ENCODE assay signal across 9 cellular contexts in the genomic region with DNA sequence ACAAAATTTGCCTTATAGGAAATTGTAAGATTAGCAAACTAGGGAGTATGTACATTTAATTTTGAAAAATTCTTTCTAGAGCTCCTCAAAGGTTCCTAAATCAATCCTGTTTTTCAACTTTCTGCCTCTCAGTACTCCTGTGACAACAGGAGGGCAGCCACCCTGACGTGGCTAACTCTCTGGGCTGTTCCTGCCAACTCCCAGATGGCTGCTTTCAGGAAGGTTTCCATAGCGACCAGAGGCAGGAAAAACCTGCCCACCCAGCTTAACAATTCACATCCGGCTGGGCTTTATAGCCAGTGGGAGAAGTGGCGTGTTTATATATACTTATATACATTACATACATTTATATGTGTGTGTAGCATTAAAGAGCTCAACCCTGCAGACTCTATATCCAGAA. TPM values are rescaled to one million over a fixed set of nuclear protein-coding genes. Genes with fewer than 3 reads are reported as not detected.
DNase-seq lines count a peak whose midpoint lies in the region; ATAC-seq and FAIRE-seq lines count a peak whose summit lies in the region.
"Had no signal": no experiment of that assay in that cellular context is flagged by ENCODE, and none has a peak within 500 bp of the region (broad histone marks: within the 10 kb centered on the region; RNA-seq: fewer than 3 reads in every experiment).

No MANE protein-coding gene starts in this region.

- WGBS in mesodermal cell (ENCODE audit: insufficient coverage in 2 of 2), 2 experiments: 10 to 33% methylated on average over 1 of the region's 4 CpGs

- H3K9ac ChIP-seq in BLaER1 treated with 17β-estradiol and CSF1 and Interleukin-3, amounts not matched to agents 10 nM and 100 nM: peak overlapping the region in 9 of 11 experiments; percentile 20 to 60 (median 47); a peak in 16 of 22 replicates

- POLR2A ChIA-PET in activated CD8-positive, alpha-beta T cell treated with anti-CD3 and anti-CD28 coated beads, Interleukin-2, amount 10 ng/mL, durations not matched to agents 7 days and 5 days (lab: Charles Lee): interaction anchor here (0.8 kb wide), 1 partner anchor 24 kb away, joined by 3 read pairs; no protein-coding TSS in a partner anchor

- H3K27me3 ChIP-seq in BLaER1 treated with 17β-estradiol and CSF1 and Interleukin-3, amounts not matched to agents 10 nM and 100 nM: no peaks in the 10 kb centered on the region
- H3K27me3 ChIP-seq: SJSA1 had no signal

- H3K27ac ChIP-seq in BLaER1 treated with 17β-estradiol and CSF1 and Interleukin-3, amounts not matched to agents 10 nM and 100 nM: peak overlapping the region in 9 of 11 experiments; percentile 28 to 83 (median 54); a peak in 18 of 22 replicates
- H3K27ac ChIP-seq in mesodermal cell (ENCODE audit: low read depth, low read length, severe bottlenecking): peak overlapping the region; percentile 59
- H3K27ac ChIP-seq: SJSA1 had no signal

- H3K4me3 Mint-ChIP-seq in activated CD8-positive, alpha-beta T cell treated with anti-CD3 and anti-CD28 coated beads, Interleukin-2, amount 10 ng/mL, durations not matched to agents 7 days and 5 days: no peak overlapping the region
- H3K4me3 Mint-ChIP-seq in stimulated activated effector memory CD8-positive, alpha-beta T cell treated with anti-CD3 and anti-CD28 coated beads, Interleukin-12 subunit alpha, Interleukin-12 subunit beta, amount 100 ng/mL, for 72 hours: no peak overlapping the region

- H4K20me1 ChIP-seq in BLaER1 treated with 17β-estradiol and CSF1 and Interleukin-3, amounts not matched to agents 10 nM and 100 nM: peaks cover 0 to 71% (median 10%) of the 10 kb centered on the region in 11 experiments; a peak in 9 of 22 replicates

- ATAC-seq in GM21515 (IDR thresholded peaks at IDR 0.05; ENCODE audit: unreplicated experiment) (no peak), HG02798 (IDR thresholded peaks at IDR 0.05; ENCODE audit: poor library complexity, unreplicated experiment) (no peak)
- no peak for ATAC-seq in activated CD8-positive, alpha-beta T cell treated with anti-CD3 and anti-CD28 coated beads, Interleukin-2, amount 10 ng/mL, durations not matched to agents 7 days and 5 days
- no peak for ATAC-seq in stimulated activated effector memory CD8-positive, alpha-beta T cell treated with anti-CD3 and anti-CD28 coated beads, Interleukin-12 subunit alpha, Interleukin-12 subunit beta, amount 100 ng/mL, for 72 hours

- peak overlapping the region in 5 of 10 experiments; percentile 19 to 43 (median 23); a peak in 7 of 20 replicates for H3K4me3 ChIP-seq in BLaER1 treated with 17β-estradiol and CSF1 and Interleukin-3, amounts not matched to agents 10 nM and 100 nM
- no peak overlapping the region for H3K4me3 ChIP-seq in mesodermal cell (ENCODE audit: extremely low read depth, insufficient read depth, low read length, poor library complexity, severe bottlenecking)
- H3K4me3 ChIP-seq: SJSA1 had no signal

- H3K4me1 Mint-ChIP-seq in activated CD8-positive, alpha-beta T cell treated with anti-CD3 and anti-CD28 coated beads, Interleukin-2, amount 10 ng/mL, durations not matched to agents 7 days and 5 days (ENCODE audit: low read depth): peaks cover 55% of the 10 kb centered on the region
- peaks cover 58% of the 10 kb centered on the region for H3K4me1 Mint-ChIP-seq in stimulated activated effector memory CD8-positive, alpha-beta T cell treated with anti-CD3 and anti-CD28 coated beads, Interleukin-12 subunit alpha, Interleukin-12 subunit beta, amount 100 ng/mL, for 72 hours

- peaks cover 37% of the 10 kb centered on the region for H3K36me3 Mint-ChIP-seq in activated CD8-positive, alpha-beta T cell treated with anti-CD3 and anti-CD28 coated beads, Interleukin-2, amount 10 ng/mL, durations not matched to agents 7 days and 5 days (ENCODE audit: low read depth)
- H3K36me3 Mint-ChIP-seq in stimulated activated effector memory CD8-positive, alpha-beta T cell treated with anti-CD3 and anti-CD28 coated beads, Interleukin-12 subunit alpha, Interleukin-12 subunit beta, amount 100 ng/mL, for 72 hours: peaks cover 25% of the 10 kb centered on the region

- CTCF ChIA-PET in activated CD8-positive, alpha-beta T cell treated with anti-CD3 and anti-CD28 coated beads, Interleukin-2, amount 10 ng/mL, durations not matched to agents 7 days and 5 days (lab: Charles Lee): interaction anchor here (1.2 to 4.1 kb wide), 4 partner anchors 12 to 220 kb away, joined by 3 to 30 read pairs (median 6); partner anchors contain the start of gene TNRC6B

- H3K9me3 ChIP-seq in BLaER1 treated with 17β-estradiol and CSF1 and Interleukin-3, amounts not matched to agents 10 nM and 100 nM (replicated peaks in 1 of 11): no peaks in the 10 kb centered on the region
- H3K9me3 ChIP-seq in mesodermal cell (ENCODE audit: control insufficient read depth, low read length): no peaks in the 10 kb centered on the region
- H3K9me3 ChIP-seq: SJSA1 had no signal

- peaks cover 6 to 27% (median 15%) of the 10 kb centered on the region in 11 experiments for H3K36me3 ChIP-seq in BLaER1 treated with 17β-estradiol and CSF1 and Interleukin-3, amounts not matched to agents 10 nM and 100 nM
- H3K36me3 ChIP-seq in mesodermal cell (ENCODE audit: control insufficient read depth, insufficient read depth, low read length): peaks cover 35% of the 10 kb centered on the region

- H3K9me3 Mint-ChIP-seq in activated CD8-positive, alpha-beta T cell treated with anti-CD3 and anti-CD28 coated beads, Interleukin-2, amount 10 ng/mL, durations not matched to agents 7 days and 5 days (ENCODE audit: insufficient read depth): no peaks in the 10 kb centered on the region
- H3K9me3 Mint-ChIP-seq in stimulated activated effector memory CD8-positive, alpha-beta T cell treated with anti-CD3 and anti-CD28 coated beads, Interleukin-12 subunit alpha, Interleukin-12 subunit beta, amount 100 ng/mL, for 72 hours: no peaks in the 10 kb centered on the region

- no peak overlapping the region for H3K27ac Mint-ChIP-seq in activated CD8-positive, alpha-beta T cell treated with anti-CD3 and anti-CD28 coated beads, Interleukin-2, amount 10 ng/mL, durations not matched to agents 7 days and 5 days
- no peak overlapping the region for H3K27ac Mint-ChIP-seq in stimulated activated effector memory CD8-positive, alpha-beta T cell treated with anti-CD3 and anti-CD28 coated beads, Interleukin-12 subunit alpha, Interleukin-12 subunit beta, amount 100 ng/mL, for 72 hours

- FAIRE-seq in colon (lab: Jason Lieb, UNC): peak; percentile 61

- H3K4me1 ChIP-seq in BLaER1 treated with 17β-estradiol and CSF1 and Interleukin-3, amounts not matched to agents 10 nM and 100 nM: peaks cover 63 to 98% (median 92%) of the 10 kb centered on the region in 10 experiments
- H3K4me1 ChIP-seq in mesodermal cell (ENCODE audit: control insufficient read depth, insufficient read depth, low read length, poor library complexity, severe bottlenecking): peaks cover 4% of the 10 kb centered on the region
- H3K4me1 ChIP-seq: SJSA1 had no signal

- H3K4me2 ChIP-seq in BLaER1 treated with 17β-estradiol and CSF1 and Interleukin-3, amounts not matched to agents 10 nM and 100 nM: peak overlapping the region; percentile 68 to 93 (median 81)

- DNase-seq in NCI-H1105 treated with DMSO at 0.1 percent for 48 hours (lab: John Stamatoyannopoulos, UW): peak; percentile 34
- no peak for DNase-seq in activated CD8-positive, alpha-beta T cell treated with anti-CD3 and anti-CD28 coated beads, Interleukin-2, amount 10 ng/mL, durations not matched to agents 7 days and 5 days
- no peak for DNase-seq in stimulated activated effector memory CD8-positive, alpha-beta T cell treated with anti-CD3 and anti-CD28 coated beads, Interleukin-12 subunit alpha, Interleukin-12 subunit beta, amount 100 ng/mL, for 72 hours (ENCODE audit: low spot score in 2 of 2)

- H3K27me3 Mint-ChIP-seq in activated CD8-positive, alpha-beta T cell treated with anti-CD3 and anti-CD28 coated beads, Interleukin-2, amount 10 ng/mL, durations not matched to agents 7 days and 5 days (ENCODE audit: low read depth): no peaks in the 10 kb centered on the region

RNA-seq across cellular contexts. Expression of gene SGSM3, which starts 26.5 kb away (rescaled TPM):
- 75.5 TPM for polyA plus RNA-seq in mesodermal cell (2013, experiment 1 of 2)
- 65.5 TPM for polyA plus RNA-seq in mesodermal cell (2013, experiment 2 of 2)
- total RNA-seq in activated CD8-positive, alpha-beta T cell treated with anti-CD3 and anti-CD28 coated beads, Interleukin-2, amount 10 ng/mL, durations not matched to agents 7 days and 5 days: 100 to 1,000 TPM; 105 TPM

RNA-seq across cellular contexts. Expression of gene ADSL, which starts 50.6 kb away (rescaled TPM):
- polyA plus RNA-seq in mesodermal cell (2013, experiment 1 of 2): 114 TPM
- 118 TPM for polyA plus RNA-seq in mesodermal cell (2013, experiment 2 of 2)
- total RNA-seq in activated CD8-positive, alpha-beta T cell treated with anti-CD3 and anti-CD28 coated beads, Interleukin-2, amount 10 ng/mL, durations not matched to agents 7 days and 5 days: 100 to 1,000 TPM; 109 to 118 TPM
